Comparison of ENCODE assay signal across 25 cellular contexts in the genomic region with DNA sequence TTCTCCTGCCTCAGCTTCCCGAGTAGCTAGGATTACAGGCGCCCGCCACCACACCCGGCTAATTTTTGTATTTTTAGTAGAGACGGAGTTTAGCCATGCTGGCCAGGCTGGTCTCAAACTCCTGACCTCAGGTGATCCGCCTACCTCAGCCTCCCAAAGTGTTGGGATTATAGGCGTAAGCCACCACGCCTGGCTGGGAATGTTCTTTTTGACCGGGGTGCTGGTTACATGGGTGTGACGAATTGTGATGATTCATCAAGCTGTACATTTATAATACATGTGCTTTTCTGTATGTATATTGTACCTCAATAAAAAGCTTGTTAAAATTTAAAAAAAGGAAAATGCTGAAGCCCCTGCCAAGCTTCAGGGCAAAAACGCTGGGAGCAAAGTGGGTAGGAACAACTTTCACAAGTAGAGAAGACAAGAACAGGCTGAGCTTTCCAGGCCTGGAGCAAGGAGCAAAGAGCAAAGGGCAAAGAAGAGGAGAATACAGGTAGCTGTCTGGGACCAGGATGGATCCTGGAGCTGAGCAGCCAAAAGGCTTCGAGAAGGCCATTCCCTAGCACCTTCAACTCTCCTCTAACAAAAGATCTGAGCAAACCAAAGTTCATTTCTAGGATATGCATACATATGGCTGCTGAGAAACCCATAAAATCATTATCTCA.
"Had no signal": no experiment of that assay in that cellular context is flagged by ENCODE, and none has a peak within 500 bp of the region (broad histone marks: within the 10 kb centered on the region; RNA-seq: fewer than 3 reads in every experiment).

No MANE protein-coding gene starts in this region.

- H3K4me3 Mint-ChIP-seq: activated CD8-positive, alpha-beta T cell treated with anti-CD3 and anti-CD28 coated beads for 36 hours; activated naive CD4-positive, alpha-beta T cell treated with anti-CD3 and anti-CD28 coated beads, Interleukin-2, amount 50 U/mL, for 24 hours; T-helper 1 cell treated with Interleukin-12 subunit alpha and Interleukin-12 subunit beta and Interleukin-4 antibody, amounts not matched to agents 30 μg/mL and 1 μg/mL, for 36 hours had no signal

- H3K27ac ChIP-seq: breast epithelium, SJSA1 had no signal

- H3K27me3 ChIP-seq: breast epithelium, SJSA1 had no signal

- ATAC-seq: activated CD4-positive, CD25-positive, alpha-beta regulatory T cell treated with anti-CD3 and anti-CD28 coated beads, Interleukin-2, amount 50 U/mL, for 24 hours; activated CD8-positive, alpha-beta T cell treated with anti-CD3 and anti-CD28 coated beads for 36 hours; K562; Panc1; SK-N-SH treated with all-trans-retinoic acid at 6 μM for 48 hours had no signal

- H3K9me3 ChIP-seq: breast epithelium, SJSA1 had no signal

- H3K27ac Mint-ChIP-seq: activated CD8-positive, alpha-beta T cell treated with anti-CD3 and anti-CD28 coated beads for 36 hours; activated naive CD4-positive, alpha-beta T cell treated with anti-CD3 and anti-CD28 coated beads, Interleukin-2, amount 50 U/mL, for 24 hours; T-helper 1 cell treated with Interleukin-12 subunit alpha and Interleukin-12 subunit beta and Interleukin-4 antibody, amounts not matched to agents 30 μg/mL and 1 μg/mL, for 36 hours had no signal

- DNase-seq: activated CD4-positive, alpha-beta T cell treated with anti-CD3 and anti-CD28 coated beads for 4 hours; activated CD8-positive, alpha-beta memory T cell treated with anti-CD3 and anti-CD28 coated beads, Interleukin-2, amount 50 U/mL, for 4 hours; activated CD8-positive, alpha-beta T cell treated with anti-CD3 and anti-CD28 coated beads for 36 hours; aorta; Karpas-422; NCI-H1105 treated with DMSO at 0.1 percent for 48 hours; NCI-H1436 treated with DMSO at 0.1 percent for 48 hours; NCI-H187; NCI-H2081 treated with DMSO at 0.1 percent for 48 hours; NCI-H2171 treated with DMSO at 0.1 percent for 48 hours; NCI-H345; NCI-H510A; NCI-H526 treated with DMSO at 0.1 percent for 48 hours; NCI-H82; RPMI8226; SHP77; SW 1271 had no signal

- FAIRE-seq: K562 had no signal

- H3K9me3 Mint-ChIP-seq: activated CD8-positive, alpha-beta T cell treated with anti-CD3 and anti-CD28 coated beads for 36 hours; activated naive CD4-positive, alpha-beta T cell treated with anti-CD3 and anti-CD28 coated beads, Interleukin-2, amount 50 U/mL, for 24 hours; T-helper 1 cell treated with Interleukin-12 subunit alpha and Interleukin-12 subunit beta and Interleukin-4 antibody, amounts not matched to agents 30 μg/mL and 1 μg/mL, for 36 hours had no signal

- H3K27me3 Mint-ChIP-seq: activated CD8-positive, alpha-beta T cell treated with anti-CD3 and anti-CD28 coated beads for 36 hours; activated naive CD4-positive, alpha-beta T cell treated with anti-CD3 and anti-CD28 coated beads, Interleukin-2, amount 50 U/mL, for 24 hours had no signal

- H3K4me1 ChIP-seq: breast epithelium, SJSA1 had no signal

- H3K4me3 ChIP-seq: breast epithelium, K562, SJSA1 had no signal
